15 cellular contexts compared by ENCODE assay signal in the genomic region with DNA sequence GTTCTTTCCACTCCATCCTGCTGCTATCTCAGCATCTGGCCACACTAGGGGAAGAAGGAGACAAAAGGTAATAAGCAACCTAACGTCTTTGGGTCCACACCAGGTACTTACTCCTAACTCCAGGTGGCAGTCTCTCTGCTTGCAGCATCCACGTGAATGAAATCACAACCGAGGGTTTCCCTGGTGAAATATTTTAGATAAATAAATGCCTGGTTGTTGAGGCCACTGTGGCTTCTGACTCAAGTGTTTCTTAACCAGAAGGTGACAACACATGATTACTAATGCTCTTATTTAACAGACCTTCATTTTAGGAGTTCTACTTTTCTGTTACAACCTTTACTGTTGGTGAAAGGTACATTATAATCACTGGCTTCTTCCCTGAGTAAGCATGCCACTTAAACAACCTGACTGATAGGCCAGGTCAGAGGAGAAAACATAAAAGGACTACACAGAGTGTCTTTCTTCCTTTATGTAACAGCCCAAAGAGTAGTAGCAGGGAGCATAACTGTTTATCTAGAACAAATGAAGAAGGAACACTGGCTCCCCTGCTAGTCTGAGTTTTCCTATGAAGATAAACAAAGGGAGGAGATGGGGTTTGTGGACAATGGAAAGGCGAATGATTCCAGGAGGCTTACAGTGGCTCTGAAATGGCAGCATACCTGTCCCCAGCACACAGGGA. TPM values are rescaled to one million over a fixed set of nuclear protein-coding genes. Genes with fewer than 3 reads are reported as not detected.
DNase-seq lines count a peak whose midpoint lies in the region; ATAC-seq and TF ChIP-seq lines count a peak whose summit lies in the region.
"Had no signal": no experiment of that assay in that cellular context is flagged by ENCODE, and none has a peak within 500 bp of the region (broad histone marks: within the 10 kb centered on the region; RNA-seq: fewer than 3 reads in every experiment).

No MANE protein-coding gene starts in this region.

- intact Hi-C loops in mammary epithelial cell (cut with micrococcal nuclease): loop anchor here (1.0 to 5.0 kb wide), 4 partner anchors 91 to 189 kb away; partner anchors contain the start of gene OLFML3
- intact Hi-C loops in testis (cut with DNase I; ENCODE audit: low total_unique reads): no loop called here
- intact Hi-C loops in activated naive CD4-positive, alpha-beta T cell treated with anti-CD3 and anti-CD28 coated beads for 36 hours (cut with micrococcal nuclease): loop anchor here (10.0 kb wide), 1 partner anchor 191 kb away; no protein-coding TSS in a partner anchor
- intact Hi-C loops in activated T-helper 1 cell treated with anti-CD3 and anti-CD28 coated beads, Interleukin-12 subunit alpha, Interleukin-12 subunit beta, Interleukin-2, Interleukin-4 antibody, amounts not matched to agents 30 ng/mL and 10 ng/mL and 1 ng/mL, durations not matched to agents 14 hours and 24 hours and 36 hours (cut with micrococcal nuclease): no loop called here

- peak overlapping the region; percentile 49 for H2AFZ ChIP-seq in mammary epithelial cell (ENCODE audit: low read depth, low read length)
- no peak overlapping the region for H2AFZ ChIP-seq in osteoblast (ENCODE audit: low read length)
- H2AFZ ChIP-seq: parathyroid adenoma had no signal

- H3K27ac Mint-ChIP-seq in activated naive CD4-positive, alpha-beta T cell treated with anti-CD3 and anti-CD28 coated beads for 36 hours: no peak overlapping the region
- H3K27ac Mint-ChIP-seq in activated T-helper 1 cell treated with anti-CD3 and anti-CD28 coated beads, Interleukin-12 subunit alpha, Interleukin-12 subunit beta, Interleukin-2, Interleukin-4 antibody, amounts not matched to agents 30 ng/mL and 10 ng/mL and 1 ng/mL, durations not matched to agents 14 hours and 24 hours and 36 hours: no peak overlapping the region
- H3K27ac Mint-ChIP-seq: activated B cell treated with CpG ODN at 0.5 μM for 24 hours; activated naive CD4-positive, alpha-beta T cell treated with anti-CD3 and anti-CD28 coated beads, Interleukin-2, amount 10 ng/mL, durations not matched to agents 7 days and 5 days; immature natural killer cell had no signal

- H3K36me3 Mint-ChIP-seq in activated naive CD4-positive, alpha-beta T cell treated with anti-CD3 and anti-CD28 coated beads for 36 hours (ENCODE audit: low read depth): no peaks in the 10 kb centered on the region
- H3K36me3 Mint-ChIP-seq in activated T-helper 1 cell treated with anti-CD3 and anti-CD28 coated beads, Interleukin-12 subunit alpha, Interleukin-12 subunit beta, Interleukin-2, Interleukin-4 antibody, amounts not matched to agents 30 ng/mL and 10 ng/mL and 1 ng/mL, durations not matched to agents 14 hours and 24 hours and 36 hours (ENCODE audit: low read depth): no peaks in the 10 kb centered on the region
- H3K36me3 Mint-ChIP-seq: activated naive CD4-positive, alpha-beta T cell treated with anti-CD3 and anti-CD28 coated beads, Interleukin-2, amount 10 ng/mL, durations not matched to agents 7 days and 5 days; immature natural killer cell had no signal

- H3K4me1 Mint-ChIP-seq in activated naive CD4-positive, alpha-beta T cell treated with anti-CD3 and anti-CD28 coated beads for 36 hours (ENCODE audit: low read depth): peaks cover 3% of the 10 kb centered on the region
- no peaks in the 10 kb centered on the region for H3K4me1 Mint-ChIP-seq in activated T-helper 1 cell treated with anti-CD3 and anti-CD28 coated beads, Interleukin-12 subunit alpha, Interleukin-12 subunit beta, Interleukin-2, Interleukin-4 antibody, amounts not matched to agents 30 ng/mL and 10 ng/mL and 1 ng/mL, durations not matched to agents 14 hours and 24 hours and 36 hours (ENCODE audit: low read depth)
- H3K4me1 Mint-ChIP-seq: activated B cell treated with CpG ODN at 0.5 μM for 24 hours; activated naive CD4-positive, alpha-beta T cell treated with anti-CD3 and anti-CD28 coated beads, Interleukin-2, amount 10 ng/mL, durations not matched to agents 7 days and 5 days had no signal

- H3K79me2 ChIP-seq in mammary epithelial cell (ENCODE audit: insufficient read depth, low read length): no peaks in the 10 kb centered on the region
- no peaks in the 10 kb centered on the region for H3K79me2 ChIP-seq in osteoblast (ENCODE audit: insufficient read depth, low read length)
- H3K79me2 ChIP-seq: parathyroid adenoma had no signal

- no peaks in the 10 kb centered on the region for H3K9me3 ChIP-seq in mammary epithelial cell (replicated peaks; ENCODE audit: insufficient read depth, low read length)
- no peaks in the 10 kb centered on the region for H3K9me3 ChIP-seq in osteoblast (ENCODE audit: low read depth, low read length)
- H3K9me3 ChIP-seq in testis: no peaks in the 10 kb centered on the region

- WGBS in mammary epithelial cell (ENCODE audit: low coverage, missing lambda C conversion rate): 37% methylated on average over 4 of the region's 4 CpGs
- WGBS in testis, 2 donors: 80 to 82% methylated on average over 4 of the region's 4 CpGs

- H4K20me1 ChIP-seq in mammary epithelial cell (ENCODE audit: insufficient read depth, low read length) (no peaks in the 10 kb centered on the region), osteoblast (ENCODE audit: insufficient read depth, low read length) (no peaks in the 10 kb centered on the region)

- BruUV-seq in mammary epithelial cell (replicated peaks; lab: Mats Ljungman, UMichigan): no TSS peak

- CTCF ChIA-PET in mammary epithelial cell (lab: Charles Lee; ENCODE audit: low non-redundant PET): no interaction called here
- CTCF ChIA-PET in activated naive CD4-positive, alpha-beta T cell treated with anti-CD3 and anti-CD28 coated beads for 36 hours (lab: Charles Lee): no interaction called here

- peak overlapping the region; percentile 20 for H3K4me2 ChIP-seq in mammary epithelial cell (ENCODE audit: insufficient read depth, low read depth, low read length)
- no peak overlapping the region for H3K4me2 ChIP-seq in osteoblast (ENCODE audit: insufficient read depth, low read length)

- dilution Hi-C loops in mammary epithelial cell (cut with HindIII; ENCODE audit: low sequenced_read_pairs): no loop called here

- peak; percentile 36; the same call in 1 of the 2 replicates for TF ChIP-seq RAD21 in Ishikawa (IDR thresholded peaks at IDR 0.05; ENCODE audit: low read depth)

- DNase-seq in GM04503 (ENCODE audit: low read depth) (peak; percentile 14), mammary epithelial cell (peak; percentile 86), osteoblast (ENCODE audit: insufficient read length, low spot score, missing footprints) (no peak), testis (no peak)
- no peak for DNase-seq in activated naive CD4-positive, alpha-beta T cell treated with anti-CD3 and anti-CD28 coated beads for 36 hours
- no peak for DNase-seq in activated T-helper 1 cell treated with anti-CD3 and anti-CD28 coated beads, Interleukin-12 subunit alpha, Interleukin-12 subunit beta, Interleukin-2, Interleukin-4 antibody, amounts not matched to agents 30 ng/mL and 10 ng/mL and 1 ng/mL, durations not matched to agents 14 hours and 24 hours and 36 hours (ENCODE audit: low spot score)
- DNase-seq: activated B cell treated with CpG ODN at 0.5 μM for 24 hours; activated naive CD4-positive, alpha-beta T cell treated with anti-CD3 and anti-CD28 coated beads, Interleukin-2, amount 10 ng/mL, durations not matched to agents 7 days and 5 days; effector CD4-positive, alpha-beta T cell; GDM1; MM.1S had no signal

- no peaks in the 10 kb centered on the region for H3K36me3 ChIP-seq in mammary epithelial cell (ENCODE audit: insufficient read depth, low read length)
- H3K36me3 ChIP-seq in osteoblast (ENCODE audit: insufficient read depth, low read length): no peaks in the 10 kb centered on the region
- H3K36me3 ChIP-seq in testis (ENCODE audit: low read depth, missing control alignments): no peaks in the 10 kb centered on the region

- H3K27ac ChIP-seq in mammary epithelial cell (ENCODE audit: insufficient read depth, low read depth, low read length): peak overlapping the region; percentile 36
- no peak overlapping the region for H3K27ac ChIP-seq in osteoblast (ENCODE audit: low read depth, low read length)
- no peak overlapping the region for H3K27ac ChIP-seq in testis
- H3K27ac ChIP-seq: parathyroid adenoma had no signal

- H3K27me3 Mint-ChIP-seq in activated naive CD4-positive, alpha-beta T cell treated with anti-CD3 and anti-CD28 coated beads for 36 hours (ENCODE audit: low read depth): no peaks in the 10 kb centered on the region
- H3K27me3 Mint-ChIP-seq in activated T-helper 1 cell treated with anti-CD3 and anti-CD28 coated beads, Interleukin-12 subunit alpha, Interleukin-12 subunit beta, Interleukin-2, Interleukin-4 antibody, amounts not matched to agents 30 ng/mL and 10 ng/mL and 1 ng/mL, durations not matched to agents 14 hours and 24 hours and 36 hours (ENCODE audit: insufficient read depth): peaks cover 3% of the 10 kb centered on the region

- no peak for ATAC-seq in HG03342 (IDR thresholded peaks at IDR 0.05; ENCODE audit: unreplicated experiment)

- in situ Hi-C loops in mammary epithelial cell (cut with MboI; ENCODE audit: low sequenced_read_pairs in 2 of 2): no loop called here

- TF ChIP-seq CTCF in mammary epithelial cell (conservative IDR thresholded peaks at IDR 0.05 in 1 of 2, IDR thresholded peaks at IDR 0.05 in 1 of 2; ENCODE audit: extremely low read depth in 1 of 2, insufficient read depth in 1 of 2, low read depth in 1 of 2, low read length in 2 of 2): peak; percentile 38 to 70
- TF ChIP-seq CTCF in osteoblast (IDR thresholded peaks at IDR 0.05; ENCODE audit: extremely low read depth, low read depth, low read length): peak; percentile 24
- TF ChIP-seq CTCF in testis (IDR thresholded peaks at IDR 0.05): no peak

- no peak for TF ChIP-seq POLR2A in testis (IDR thresholded peaks at IDR 0.05)

- H3K4me1 ChIP-seq in mammary epithelial cell (ENCODE audit: insufficient read depth, low read length) (peaks cover 34% of the 10 kb centered on the region), osteoblast (ENCODE audit: insufficient read depth, low read length) (peaks cover 7% of the 10 kb centered on the region), testis (no peaks in the 10 kb centered on the region)
- H3K4me1 ChIP-seq: parathyroid adenoma had no signal

- H3K4me3 ChIP-seq in mammary epithelial cell (replicated peaks in 1 of 3; ENCODE audit: insufficient read depth in 1 of 3, low read depth in 2 of 3, low read length in 3 of 3) (no peak overlapping the region), osteoblast (ENCODE audit: insufficient read depth, low read length) (no peak overlapping the region), testis (no peak overlapping the region)

- H3K27me3 ChIP-seq in mammary epithelial cell (ENCODE audit: insufficient read depth, low read length): no peaks in the 10 kb centered on the region
- H3K27me3 ChIP-seq in osteoblast (ENCODE audit: insufficient read depth, low read length): peaks cover 40% of the 10 kb centered on the region
- no peaks in the 10 kb centered on the region for H3K27me3 ChIP-seq in testis

- no peak for TF ChIP-seq EP300 in Ishikawa (IDR thresholded peaks at IDR 0.05; ENCODE audit: borderline replicate concordance)

- H3K9me3 Mint-ChIP-seq in activated naive CD4-positive, alpha-beta T cell treated with anti-CD3 and anti-CD28 coated beads for 36 hours: no peaks in the 10 kb centered on the region
- no peaks in the 10 kb centered on the region for H3K9me3 Mint-ChIP-seq in activated T-helper 1 cell treated with anti-CD3 and anti-CD28 coated beads, Interleukin-12 subunit alpha, Interleukin-12 subunit beta, Interleukin-2, Interleukin-4 antibody, amounts not matched to agents 30 ng/mL and 10 ng/mL and 1 ng/mL, durations not matched to agents 14 hours and 24 hours and 36 hours
- H3K9me3 Mint-ChIP-seq: activated B cell treated with CpG ODN at 0.5 μM for 24 hours; activated naive CD4-positive, alpha-beta T cell treated with anti-CD3 and anti-CD28 coated beads, Interleukin-2, amount 10 ng/mL, durations not matched to agents 7 days and 5 days; immature natural killer cell had no signal

- no peak overlapping the region for H3K9ac ChIP-seq in mammary epithelial cell (ENCODE audit: insufficient read depth, low read length)
- H3K9ac ChIP-seq: parathyroid adenoma had no signal

- no peak overlapping the region for H3K4me3 Mint-ChIP-seq in activated naive CD4-positive, alpha-beta T cell treated with anti-CD3 and anti-CD28 coated beads for 36 hours
- no peak overlapping the region for H3K4me3 Mint-ChIP-seq in activated T-helper 1 cell treated with anti-CD3 and anti-CD28 coated beads, Interleukin-12 subunit alpha, Interleukin-12 subunit beta, Interleukin-2, Interleukin-4 antibody, amounts not matched to agents 30 ng/mL and 10 ng/mL and 1 ng/mL, durations not matched to agents 14 hours and 24 hours and 36 hours
- H3K4me3 Mint-ChIP-seq: activated B cell treated with CpG ODN at 0.5 μM for 24 hours; activated naive CD4-positive, alpha-beta T cell treated with anti-CD3 and anti-CD28 coated beads, Interleukin-2, amount 10 ng/mL, durations not matched to agents 7 days and 5 days; immature natural killer cell had no signal

RNA-seq across cellular contexts. Expression of gene SYT6, which starts 59.9 kb away (rescaled TPM):
- total RNA-seq in mammary epithelial cell (not detected), osteoblast (0.29 and 0.36 TPM in 2 replicates), testis (under 1 TPM; 0.43 to 0.71 TPM)
- polyA plus RNA-seq in mammary epithelial cell (not detected), testis (ENCODE audit: insufficient read depth, low read depth, low replicate concordance) (0.78 TPM)
- not detected for polyA minus RNA-seq in mammary epithelial cell
- not detected for total RNA-seq in activated naive CD4-positive, alpha-beta T cell treated with anti-CD3 and anti-CD28 coated beads for 36 hours
- total RNA-seq in activated T-helper 1 cell treated with anti-CD3 and anti-CD28 coated beads, Interleukin-12 subunit alpha, Interleukin-12 subunit beta, Interleukin-2, Interleukin-4 antibody, amounts not matched to agents 30 ng/mL and 10 ng/mL and 1 ng/mL, durations not matched to agents 14 hours and 24 hours and 36 hours: not detected in 2 replicates
- total RNA-seq: activated B cell treated with CpG ODN at 0.5 μM for 24 hours had no signal
- polyA plus RNA-seq: immature natural killer cell had no signal

Comparison
In these comparisons a context has a peak if more than half of its experiments do, and no peak if none do; other contexts are left out.
1. DNase-seq: peak in GM04503 (single experiment) and mammary epithelial cell (single experiment); none in osteoblast (single experiment), testis (single experiment), activated naive CD4-positive, alpha-beta T cell treated with anti-CD3 and anti-CD28 coated beads for 36 hours (single experiment) and activated T-helper 1 cell treated with anti-CD3 and anti-CD28 coated beads, Interleukin-12 subunit alpha, Interleukin-12 subunit beta, Interleukin-2, Interleukin-4 antibody, amounts not matched to agents 30 ng/mL and 10 ng/mL and 1 ng/mL, durations not matched to agents 14 hours and 24 hours and 36 hours (single experiment).
2. CTCF ChIP-seq: peak in mammary epithelial cell (2 of 2) and osteoblast (single experiment); none in testis (0 of 3).
3. intact Hi-C loops: an anchor here in mammary epithelial cell (1.0 to 5.0 kb wide) and activated naive CD4-positive, alpha-beta T cell treated with anti-CD3 and anti-CD28 coated beads for 36 hours (10.0 kb wide); none called in testis and activated T-helper 1 cell treated with anti-CD3 and anti-CD28 coated beads, Interleukin-12 subunit alpha, Interleukin-12 subunit beta, Interleukin-2, Interleukin-4 antibody, amounts not matched to agents 30 ng/mL and 10 ng/mL and 1 ng/mL, durations not matched to agents 14 hours and 24 hours and 36 hours.